ENCODE assay signal across 30 cellular contexts in the genomic region with DNA sequence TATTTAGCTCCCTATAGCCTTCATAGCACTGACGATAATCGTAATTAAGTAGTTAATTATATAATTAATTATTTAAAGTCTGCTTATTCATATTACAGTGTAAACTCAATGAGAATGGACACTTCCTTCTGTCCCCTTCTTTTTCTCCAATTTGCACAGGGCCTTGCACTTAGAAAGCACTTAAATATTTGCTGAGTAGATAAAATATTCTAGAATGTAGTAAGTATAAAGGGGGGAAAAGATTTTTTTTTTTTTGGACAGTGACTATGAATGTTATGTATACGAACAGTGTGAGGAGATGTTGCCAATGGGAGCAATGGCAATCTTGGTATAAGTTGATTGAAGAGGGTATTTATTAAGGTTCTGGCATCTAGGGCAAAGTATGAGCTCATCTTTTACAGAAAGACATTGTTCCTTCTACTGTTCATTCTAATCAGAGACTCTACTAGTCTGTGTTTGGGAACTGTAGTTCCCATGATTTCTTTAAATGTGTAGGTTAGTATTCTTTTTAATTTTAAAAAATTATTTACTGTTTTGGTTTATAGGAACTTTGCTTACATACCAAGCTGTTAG.
"Had no signal": no experiment of that assay in that cellular context is flagged by ENCODE, and none has a peak within 500 bp of the region (broad histone marks: within the 10 kb centered on the region; RNA-seq: fewer than 3 reads in every experiment).

No MANE protein-coding gene starts in this region.

- H3K9me3 ChIP-seq: SJCRH30 had no signal

- H3K27me3 ChIP-seq: brain microvascular endothelial cell, SJCRH30 had no signal

- ATAC-seq: activated CD8-positive, alpha-beta memory T cell treated with anti-CD3 and anti-CD28 coated beads, Interleukin-2, amount 10 ng/mL, durations not matched to agents 7 days and 5 days; activated T-cell treated with anti-CD3 and anti-CD28 coated beads, Interleukin-2, amount 50 U/mL, for 72 hours; activated T-helper 17 cell treated with anti-CD3 and anti-CD28 coated beads, Interleukin-2, amount 50 U/mL, for 72 hours; Panc1 had no signal

- H3K27ac ChIP-seq: brain microvascular endothelial cell, SJCRH30, SK-N-MC, WERI-Rb-1 had no signal

- H3K4me3 ChIP-seq: SJCRH30, SK-N-MC had no signal

- H3K4me1 ChIP-seq: SJCRH30 had no signal

- DNase-seq: activated CD4-positive, alpha-beta memory T cell treated with anti-CD3 and anti-CD28 coated beads, Interleukin-2, amount 10 ng/mL, durations not matched to agents 7 days and 5 days; activated CD4-positive, alpha-beta T cell treated with anti-CD3 and anti-CD28 coated beads for 1 hour; activated CD4-positive, alpha-beta T cell treated with anti-CD3 and anti-CD28 coated beads for 48 hours; activated CD4-positive, CD25-positive, alpha-beta regulatory T cell; activated CD8-positive, alpha-beta memory T cell treated with anti-CD3 and anti-CD28 coated beads for 24 hours; activated CD8-positive, alpha-beta memory T cell treated with anti-CD3 and anti-CD28 coated beads, Interleukin-2, amount 10 ng/mL, durations not matched to agents 7 days and 5 days; activated effector memory CD4-positive, alpha-beta T cell treated with anti-CD3 and anti-CD28 coated beads, Interleukin-2, amount 50 U/mL, for 16 hours; activated naive CD4-positive, alpha-beta T cell; activated naive CD4-positive, alpha-beta T cell treated with anti-CD3 and anti-CD28 coated beads, Interleukin-2, amount 50 U/mL, for 16 hours; activated naive CD8-positive, alpha-beta T cell treated with anti-CD3 and anti-CD28 coated beads for 36 hours; activated T-cell treated with anti-CD3 and anti-CD28 coated beads, Interleukin-2, amount 50 U/mL, for 1 hour; activated T-cell treated with anti-CD3 and anti-CD28 coated beads, Interleukin-2, amount 50 U/mL, for 72 hours; amniotic stem cell; aorta; brain microvascular endothelial cell; Karpas-422; KBM-7; NCI-H1105; NCI-H1417 treated with DMSO at 0.1 percent for 48 hours; NCI-H1930; NCI-H2081 treated with DMSO at 0.1 percent for 48 hours; NCI-H345; NCI-H524 treated with DMSO at 0.1 percent for 48 hours; SHP77; SJCRH30; T1000; WERI-Rb-1 had no signal
